ENCODE assay signal across 14 cellular contexts in genomic region chr2:224036731-224037376, GRCh38. TPM values are rescaled to one million over a fixed set of nuclear protein-coding genes. Genes with fewer than 3 reads are reported as not detected.
A peak's percentile ranks its signal among the peaks of the same experiment; 100 is the strongest.
DNase-seq lines count a peak whose midpoint lies in the region; ATAC-seq, FAIRE-seq and TF ChIP-seq lines count a peak whose summit lies in the region.
"Had no signal": no experiment of that assay in that cellular context is flagged by ENCODE, and none has a peak within 500 bp of the region (broad histone marks: within the 10 kb centered on the region; RNA-seq: fewer than 3 reads in every experiment).

No MANE protein-coding gene starts in this region.

- TF ChIP-seq POLR2A in HepG2 (IDR thresholded peaks at IDR 0.05; ENCODE audit: insufficient read depth in 1 of 2, low read depth in 2 of 2, low read length in 2 of 2) (no peak), right lobe of liver (IDR thresholded peaks at IDR 0.05) (no peak), upper lobe of left lung (IDR thresholded peaks at IDR 0.05) (no peak)

- 86% methylated on average over 7 of the region's 7 CpGs for WGBS in HepG2 (ENCODE audit: low lambda C conversion rate)
- 78% methylated on average over 7 of the region's 7 CpGs for WGBS in right lobe of liver (ENCODE audit: insufficient coverage, low coverage, low lambda C conversion rate, missing lambda C conversion rate)
- 83 to 88% methylated on average over 7 of the region's 7 CpGs for WGBS in upper lobe of left lung, 2 donors

- peaks cover 2% of the 10 kb centered on the region for H3K9me3 Mint-ChIP-seq in glutamatergic neuron (ENCODE audit: unreplicated experiment)

- TF ChIP-seq CTCF in HepG2 (CRISPR knock-in tag; IDR thresholded peaks at IDR 0.05), result no peak
- no peak for TF ChIP-seq CTCF in right lobe of liver (IDR thresholded peaks at IDR 0.05)
- no peak for TF ChIP-seq CTCF in PC-9 (conservative IDR thresholded peaks at IDR 0.05)
- no peak for TF ChIP-seq CTCF in glutamatergic neuron (IDR thresholded peaks at IDR 0.05; ENCODE audit: partially characterized antibody, unreplicated experiment)
- no peak for TF ChIP-seq CTCF in upper lobe of left lung (IDR thresholded peaks at IDR 0.05)

- no peak for TF ChIP-seq RAD21 in HepG2 (CRISPR knock-in tag; IDR thresholded peaks at IDR 0.05)

- no peak overlapping the region for H3K27ac Mint-ChIP-seq in glutamatergic neuron (ENCODE audit: unreplicated experiment)

- TF ChIP-seq EP300 in HepG2 (IDR thresholded peaks at IDR 0.05; ENCODE audit: low read depth in 2 of 2, low read length in 2 of 2) (no peak), HepG2 (CRISPR knock-in tag; IDR thresholded peaks at IDR 0.05; ENCODE audit: borderline replicate concordance) (no peak), upper lobe of left lung (IDR thresholded peaks at IDR 0.05) (no peak)

- H3K4me1 ChIP-seq in HepG2 (ENCODE audit: insufficient read depth, low read length) (peaks cover 27% of the 10 kb centered on the region), right lobe of liver (peaks cover 0 to 16% (median 0%) of the 10 kb centered on the region in 4 donors), PC-9 (replicated peaks; ENCODE audit: insufficient read depth) (peaks cover 20% of the 10 kb centered on the region), upper lobe of left lung (peaks cover 8 to 25% (median 16%) of the 10 kb centered on the region in 4 donors)

- H2AFZ ChIP-seq in HepG2 (ENCODE audit: low read length) (no peak overlapping the region), PC-9 (no peak overlapping the region)

- H3K27me3 ChIP-seq in HepG2 (ENCODE audit: control insufficient read depth in 1 of 2, insufficient read depth in 2 of 2, low read length in 2 of 2), result peaks cover 3 to 40% of the 10 kb centered on the region in 2 experiments; a peak in 4 of 5 replicates
- H3K27me3 ChIP-seq in right lobe of liver, result no peaks in the 10 kb centered on the region
- no peaks in the 10 kb centered on the region for H3K27me3 ChIP-seq in PC-9 (ENCODE audit: insufficient read depth, low read depth)
- peaks cover 0 to 20% (median 9%) of the 10 kb centered on the region in 4 donors for H3K27me3 ChIP-seq in upper lobe of left lung

- peak overlapping the region; percentile 83; the same call in 1 of the 2 replicates for H3K4me2 ChIP-seq in HepG2 (ENCODE audit: low read depth, low read length)
- peak overlapping the region; percentile 77 for H3K4me2 ChIP-seq in PC-9

- H3K4me1 Mint-ChIP-seq in glutamatergic neuron (ENCODE audit: low read depth, unreplicated experiment), result peaks cover 5% of the 10 kb centered on the region

- no peaks in the 10 kb centered on the region for H3K9me3 ChIP-seq in HepG2 (ENCODE audit: low read length)
- H3K9me3 ChIP-seq in right lobe of liver, result no peaks in the 10 kb centered on the region
- H3K9me3 ChIP-seq in PC-9 (ENCODE audit: insufficient read depth, low read depth), result no peaks in the 10 kb centered on the region
- no peaks in the 10 kb centered on the region for H3K9me3 ChIP-seq in upper lobe of left lung
- H3K9me3 ChIP-seq: heart left ventricle had no signal

- peak overlapping the region; percentile 76 for H3K4me3 Mint-ChIP-seq in glutamatergic neuron (ENCODE audit: unreplicated experiment)

- in situ Hi-C loops in HepG2 (cut with HindIII; ENCODE audit: extremely low pct_ligation_motif_present, low pct_unique_long_range_greater_than_20kb), result no loop called here

- ATAC-seq in HepG2, result no peak
- ATAC-seq in right lobe of liver, result no peak
- ATAC-seq in upper lobe of left lung (ENCODE audit: low FRiP score in 2 of 2), result no peak
- ATAC-seq: GM12878, heart left ventricle had no signal

- peaks cover 4% of the 10 kb centered on the region for H3K79me2 ChIP-seq in HepG2 (ENCODE audit: insufficient read depth, low read length)
- peaks cover 54% of the 10 kb centered on the region for H3K79me2 ChIP-seq in PC-9 (ENCODE audit: low read depth)

- peaks cover 8% of the 10 kb centered on the region for H3K27me3 Mint-ChIP-seq in glutamatergic neuron (ENCODE audit: unreplicated experiment)

- H4K20me1 ChIP-seq in HepG2 (ENCODE audit: insufficient read depth, low read length) (peaks cover 6% of the 10 kb centered on the region; the same call in 1 of the 2 replicates), PC-9 (ENCODE audit: insufficient read depth) (peaks cover 29% of the 10 kb centered on the region)

- H3K27ac ChIP-seq in HepG2 (ENCODE audit: extremely low read length, insufficient read depth, low read length) (no peak overlapping the region), right lobe of liver (no peak overlapping the region), PC-9 (no peak overlapping the region), upper lobe of left lung (no peak overlapping the region)
- H3K27ac ChIP-seq: heart left ventricle had no signal

- no peaks in the 10 kb centered on the region for H3K9me2 ChIP-seq in PC-9 (ENCODE audit: insufficient read depth)

- BruUV-seq in HepG2 (replicated peaks; lab: Mats Ljungman, UMichigan) (no TSS peak), PC-9 (replicated peaks; lab: Mats Ljungman, UMichigan) (no TSS peak)

- H3F3A ChIP-seq in PC-9 (ENCODE audit: insufficient read depth, low read depth), result peaks cover 18% of the 10 kb centered on the region

- H3K9ac ChIP-seq in HepG2 (ENCODE audit: insufficient read depth, low read depth, low read length), result no peak overlapping the region

- no peaks in the 10 kb centered on the region for H3K36me3 Mint-ChIP-seq in glutamatergic neuron (ENCODE audit: unreplicated experiment)

- POLR2A ChIA-PET in HepG2 (lab: Yijun Ruan, JAX), result no interaction called here
- POLR2A ChIA-PET in PC-9 (lab: Charles Lee; ENCODE audit: unreplicated experiment), result interaction anchor here (0.5 to 0.7 kb wide), 4 partner anchors 43 to 250 kb away, joined by 5 to 17 read pairs (median 9); no protein-coding TSS in a partner anchor

- H3K36me3 ChIP-seq in HepG2 (replicated peaks in 1 of 2; ENCODE audit: control insufficient read depth in 1 of 2, insufficient read depth in 2 of 2, low read length in 2 of 2), result no peaks in the 10 kb centered on the region
- no peaks in the 10 kb centered on the region for H3K36me3 ChIP-seq in right lobe of liver
- H3K36me3 ChIP-seq in PC-9 (ENCODE audit: low read depth), result no peaks in the 10 kb centered on the region
- H3K36me3 ChIP-seq in upper lobe of left lung, result no peaks in the 10 kb centered on the region
- H3K36me3 ChIP-seq: heart left ventricle had no signal

- H3K4me3 ChIP-seq in HepG2 (replicated peaks in 1 of 3; ENCODE audit: insufficient read depth in 1 of 3, low read depth in 2 of 3, low read length in 3 of 3) (peak overlapping the region in 1 of 3 experiments; percentile 84; a peak in 1 of 6 replicates), right lobe of liver (no peak overlapping the region), PC-9 (peak overlapping the region; percentile 57; the same call in 1 of the 2 replicates), upper lobe of left lung (no peak overlapping the region)
- H3K4me3 ChIP-seq: GM12878 had no signal

- DNase-seq in HepG2 (ENCODE audit: low spot score), result no peak
- no peak for DNase-seq in right lobe of liver
- DNase-seq in PC-9, result no peak
- DNase-seq in glutamatergic neuron, result no peak
- DNase-seq in OCI-M2 (lab: John Stamatoyannopoulos, UW; ENCODE audit: unreplicated experiment), result no peak
- DNase-seq in globus pallidus (ENCODE audit: low spot score), result no peak
- DNase-seq in DMS79 (lab: John Stamatoyannopoulos, UW), result no peak
- DNase-seq in upper lobe of left lung, result no peak
- DNase-seq: activated effector memory CD4-positive, alpha-beta T cell treated with Interleukin-2 at 50 U/mL for 16 hours; cortex of kidney; heart left ventricle; NCI-H2029 treated with DMSO at 0.1 percent for 48 hours had no signal

- FAIRE-seq in HepG2 (lab: Jason Lieb, UNC), result no peak
- FAIRE-seq: GM12878, HTR-8/SVneo had no signal

- intact Hi-C loops in HepG2 (cut with micrococcal nuclease; ENCODE audit: unreplicated experiment) (no loop called here), right lobe of liver (cut with DNase I) (no loop called here), PC-9 (cut with micrococcal nuclease; ENCODE audit: unreplicated experiment) (no loop called here)

- CTCF ChIA-PET in HepG2 (lab: Yijun Ruan, JAX; ENCODE audit: low intra/inter-chr PET ratio, low total read pairs), result no interaction called here
- CTCF ChIA-PET in PC-9 (lab: Charles Lee), result no interaction called here

RNA-seq across cellular contexts. Expression of gene SERPINE2, which starts 2.2 kb away (rescaled TPM):
- total RNA-seq in HepG2 (2016; rRNA removed; fragmentation: Illumina TruSeq; extraction: Trizol), result 5.5 and 7.9 TPM in 2 replicates
- total RNA-seq in HepG2 (2016; cell fraction: cytosol; rRNA removed; fragmentation: Illumina TruSeq; extraction: Trizol; ENCODE audit: low read depth), result 3.0 and 3.9 TPM in 2 replicates
- total RNA-seq in HepG2 (2016; cell fraction: insoluble cytoplasmic fraction; rRNA removed; fragmentation: Illumina TruSeq; extraction: Trizol), result 5.1 and 8.6 TPM in 2 replicates
- 2.8 and 3.4 TPM in 2 replicates for total RNA-seq in HepG2 (2016; cell fraction: membrane; rRNA removed; fragmentation: Illumina TruSeq; extraction: Trizol)
- total RNA-seq in HepG2 (2016; cell fraction: nucleus; rRNA removed; fragmentation: Illumina TruSeq; extraction: Trizol), result 14.0 and 14.4 TPM in 2 replicates
- 18.1 and 24.3 TPM in 2 replicates for polyA plus RNA-seq in HepG2 (2011; rRNA removed)
- 15.4 and 23.2 TPM in 2 replicates for polyA plus RNA-seq in HepG2 (2011; cell fraction: cytosol; rRNA removed)
- 27.2 and 31.6 TPM in 2 replicates for polyA plus RNA-seq in HepG2 (2011; cell fraction: nucleus; rRNA removed)
- 41.2 and 105 TPM in 2 replicates for polyA plus RNA-seq in HepG2 (2012)
- polyA plus RNA-seq in HepG2 (2016; cell fraction: cytosol; fragmentation: Illumina TruSeq; extraction: Trizol; ENCODE audit: low read depth), result 1.3 and 1.5 TPM in 2 replicates
- polyA plus RNA-seq in HepG2 (2016; cell fraction: insoluble cytoplasmic fraction; fragmentation: Illumina TruSeq; extraction: Trizol; ENCODE audit: low read depth), result 5.2 and 7.0 TPM in 2 replicates
- polyA plus RNA-seq in HepG2 (2016; cell fraction: membrane; fragmentation: Illumina TruSeq; extraction: Trizol; ENCODE audit: low read depth), result 3.2 and 3.5 TPM in 2 replicates
- 24.9 and 28.8 TPM in 2 replicates for polyA plus RNA-seq in HepG2 (2016; cell fraction: nucleus; fragmentation: Illumina TruSeq; extraction: Trizol; ENCODE audit: insufficient read depth, low read depth)
- polyA minus RNA-seq in HepG2 (2011; rRNA and poly(A)+ RNA removed; ENCODE audit: low replicate concordance), result 1.8 and 14.9 TPM in 2 replicates
- polyA minus RNA-seq in HepG2 (2011; cell fraction: cytosol; rRNA and poly(A)+ RNA removed), result 11.7 and 23.7 TPM in 2 replicates
- polyA minus RNA-seq in HepG2 (2011; cell fraction: nucleus; rRNA and poly(A)+ RNA removed), result 15.5 and 22.8 TPM in 2 replicates
- total RNA-seq in right lobe of liver, result 1 to 10 TPM; 1.2 to 5.1 (median 2.1) TPM
- total RNA-seq in PC-9 (2021), result 110 and 155 TPM in 2 replicates
- total RNA-seq in glutamatergic neuron (ENCODE audit: unreplicated experiment), result 24.6 TPM
- total RNA-seq in upper lobe of left lung, result 10 to 100 TPM in 1 of 6 donors, 1 to 10 TPM in 5; 1.0 to 11.7 (median 3.3) TPM
